Comparison of ENCODE assay signal across 10 cellular contexts in the genomic region with DNA sequence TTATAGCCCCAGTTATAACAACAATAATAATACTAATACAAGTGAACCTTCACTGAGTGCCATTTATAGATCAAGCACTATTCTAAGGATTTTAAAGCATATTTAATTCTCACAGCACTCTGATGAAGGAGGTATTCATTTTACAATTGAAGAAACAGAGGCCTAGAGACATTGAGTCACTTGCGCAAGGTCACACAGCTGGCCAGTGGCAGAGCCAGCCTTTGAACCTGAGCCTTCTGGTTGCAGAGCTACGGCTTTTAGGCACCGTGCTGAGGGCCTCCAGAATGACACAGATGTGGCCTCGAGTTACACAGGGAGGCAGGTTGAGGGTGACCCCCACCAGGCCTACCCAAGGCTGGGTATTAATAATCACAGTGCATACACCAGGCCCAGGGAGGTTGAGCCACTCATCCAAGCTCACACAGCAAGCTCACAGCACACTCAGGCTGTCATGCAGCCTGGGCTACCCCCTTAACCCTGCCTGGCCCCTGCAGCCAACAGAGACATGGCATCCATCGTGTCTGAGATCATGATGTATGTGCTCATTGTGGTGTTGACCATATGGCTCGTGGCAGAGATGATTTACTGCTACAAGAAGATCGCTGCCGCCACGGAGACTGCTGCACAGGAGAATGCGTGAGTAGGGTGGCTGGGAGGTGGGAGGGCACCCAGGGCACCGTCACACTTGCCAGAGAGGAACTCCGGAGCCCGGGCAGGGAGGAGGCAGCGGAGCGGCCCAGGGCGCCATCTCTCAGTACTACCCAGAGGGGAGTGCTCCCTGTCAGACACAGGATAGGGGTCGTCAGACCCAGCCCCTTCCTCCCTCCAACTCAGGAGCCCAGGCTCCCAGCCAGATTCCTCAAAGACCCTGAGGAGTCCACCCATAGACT. TPM values are rescaled to one million over a fixed set of nuclear protein-coding genes. Genes with fewer than 3 reads are reported as not detected.
DNase-seq lines count a peak whose midpoint lies in the region; ATAC-seq and TF ChIP-seq lines count a peak whose summit lies in the region.
"Had no signal": no experiment of that assay in that cellular context is flagged by ENCODE, and none has a peak within 500 bp of the region (broad histone marks: within the 10 kb centered on the region; RNA-seq: fewer than 3 reads in every experiment).

No MANE protein-coding gene starts in this region.

- intact Hi-C loops in left ventricle myocardium inferior (cut with micrococcal nuclease) = no loop called here
- intact Hi-C loops in stomach (cut with DNase I; ENCODE audit: low total_unique reads) = no loop called here

- DNase-seq in NCI-H524 (lab: John Stamatoyannopoulos, UW) (peak; percentile 19 to 69), NCI-H524 treated with DMSO at 0.1 percent for 48 hours (lab: John Stamatoyannopoulos, UW) (no peak), NCI-H446 treated with DMSO at 0.1 percent for 48 hours (lab: John Stamatoyannopoulos, UW) (peak; percentile 54), left ventricle myocardium inferior (peak; percentile 34), stomach (no peak), NCI-H2081 (lab: John Stamatoyannopoulos, UW) (no peak)
- no peak for DNase-seq in effector memory CD8-positive, alpha-beta T cell
- no peak for DNase-seq in activated CD8-positive, alpha-beta memory T cell treated with anti-CD3 and anti-CD28 coated beads, Interleukin-2, amount 10 ng/mL, durations not matched to agents 7 days and 5 days
- DNase-seq: NK-92 treated with Interleukin-12 subunit alpha and Interleukin-12 subunit beta, amount 100 ng/mL, for 24 hours had no signal

- H3K36me3 ChIP-seq in left ventricle myocardium inferior (peaks cover 10% of the 10 kb centered on the region), stomach (peaks cover 0 to 12% (median 4%) of the 10 kb centered on the region in 4 donors)

- TF ChIP-seq CTCF in left ventricle myocardium inferior (IDR thresholded peaks at IDR 0.05; ENCODE audit: borderline replicate concordance) = no peak
- TF ChIP-seq CTCF in stomach (IDR thresholded peaks at IDR 0.05) = no peak

- H3K4me1 ChIP-seq in left ventricle myocardium inferior = peaks cover 64% of the 10 kb centered on the region
- H3K4me1 ChIP-seq in stomach = peaks cover 30 to 67% (median 48%) of the 10 kb centered on the region in 4 donors

- 60 to 68% (median 66%) methylated on average over 15 to 17 of the region's 17 CpGs for WGBS in stomach, 5 donors

- CTCF ChIA-PET in activated CD8-positive, alpha-beta memory T cell treated with anti-CD3 and anti-CD28 coated beads, Interleukin-2, amount 10 ng/mL, durations not matched to agents 7 days and 5 days (lab: Charles Lee) = interaction anchor here (1.2 to 1.8 kb wide), 3 partner anchors 17 to 72 kb away, joined by 3 to 6 read pairs (median 5); no protein-coding TSS in a partner anchor

- TF ChIP-seq POLR2A in stomach (IDR thresholded peaks at IDR 0.05) = no peak

- peak overlapping the region; percentile 50 for H3K4me3 ChIP-seq in left ventricle myocardium inferior
- no peak overlapping the region for H3K4me3 ChIP-seq in stomach

- no peaks in the 10 kb centered on the region for H3K27me3 ChIP-seq in left ventricle myocardium inferior (ENCODE audit: low read depth)
- peaks cover 0 to 33% (median 0%) of the 10 kb centered on the region in 3 donors for H3K27me3 ChIP-seq in stomach

- no peak for ATAC-seq in effector memory CD8-positive, alpha-beta T cell (replicated peaks)
- ATAC-seq in activated CD8-positive, alpha-beta memory T cell treated with anti-CD3 and anti-CD28 coated beads, Interleukin-2, amount 10 ng/mL, durations not matched to agents 7 days and 5 days = no peak

- H3K27ac Mint-ChIP-seq in effector memory CD8-positive, alpha-beta T cell = peak overlapping the region in 1 of 2 donors; percentile 65
- H3K27ac Mint-ChIP-seq in activated CD8-positive, alpha-beta memory T cell treated with anti-CD3 and anti-CD28 coated beads, Interleukin-2, amount 10 ng/mL, durations not matched to agents 7 days and 5 days = no peak overlapping the region
- H3K27ac Mint-ChIP-seq: type B pancreatic cell had no signal

- no peak overlapping the region for H3K4me3 Mint-ChIP-seq in effector memory CD8-positive, alpha-beta T cell
- no peak overlapping the region for H3K4me3 Mint-ChIP-seq in activated CD8-positive, alpha-beta memory T cell treated with anti-CD3 and anti-CD28 coated beads, Interleukin-2, amount 10 ng/mL, durations not matched to agents 7 days and 5 days
- H3K4me3 Mint-ChIP-seq: type B pancreatic cell had no signal

- H3K27me3 Mint-ChIP-seq in effector memory CD8-positive, alpha-beta T cell = peaks cover under 1 to 1% of the 10 kb centered on the region in 2 donors
- peaks cover 14% of the 10 kb centered on the region for H3K27me3 Mint-ChIP-seq in activated CD8-positive, alpha-beta memory T cell treated with anti-CD3 and anti-CD28 coated beads, Interleukin-2, amount 10 ng/mL, durations not matched to agents 7 days and 5 days

- H3K27ac ChIP-seq in left ventricle myocardium inferior (replicated peaks) = peak overlapping the region; percentile 89
- H3K27ac ChIP-seq in stomach = peak overlapping the region; percentile 0 to 86 (median 79)

- H3K4me1 Mint-ChIP-seq in effector memory CD8-positive, alpha-beta T cell (ENCODE audit: low read depth in 2 of 2) = peaks cover 13 to 22% of the 10 kb centered on the region in 2 donors
- peaks cover 10% of the 10 kb centered on the region for H3K4me1 Mint-ChIP-seq in activated CD8-positive, alpha-beta memory T cell treated with anti-CD3 and anti-CD28 coated beads, Interleukin-2, amount 10 ng/mL, durations not matched to agents 7 days and 5 days

- H3K9me3 ChIP-seq in left ventricle myocardium inferior (replicated peaks) (no peaks in the 10 kb centered on the region), stomach (no peaks in the 10 kb centered on the region)

- H3K36me3 Mint-ChIP-seq in effector memory CD8-positive, alpha-beta T cell (ENCODE audit: insufficient read depth) = peaks cover 6% of the 10 kb centered on the region
- no peaks in the 10 kb centered on the region for H3K36me3 Mint-ChIP-seq in activated CD8-positive, alpha-beta memory T cell treated with anti-CD3 and anti-CD28 coated beads, Interleukin-2, amount 10 ng/mL, durations not matched to agents 7 days and 5 days
- H3K36me3 Mint-ChIP-seq: type B pancreatic cell had no signal

- TF ChIP-seq EP300 in stomach (IDR thresholded peaks at IDR 0.05) = no peak

- no peaks in the 10 kb centered on the region for H3K9me3 Mint-ChIP-seq in effector memory CD8-positive, alpha-beta T cell
- no peaks in the 10 kb centered on the region for H3K9me3 Mint-ChIP-seq in activated CD8-positive, alpha-beta memory T cell treated with anti-CD3 and anti-CD28 coated beads, Interleukin-2, amount 10 ng/mL, durations not matched to agents 7 days and 5 days (ENCODE audit: low read depth)
- H3K9me3 Mint-ChIP-seq: type B pancreatic cell had no signal

RNA-seq across cellular contexts. Expression of gene HPN, which starts 2.7 kb away (rescaled TPM):
- total RNA-seq in left ventricle myocardium inferior = 3.4 TPM
- total RNA-seq in stomach = 10 to 100 TPM in 4 of 5 donors, not detected in 1; 14.7 to 45.2 (median 21.9) TPM
- 10 to 100 TPM; 19.2 to 39.4 (median 33.7) TPM for polyA plus RNA-seq in stomach
- not detected for total RNA-seq in activated CD8-positive, alpha-beta memory T cell treated with anti-CD3 and anti-CD28 coated beads, Interleukin-2, amount 10 ng/mL, durations not matched to agents 7 days and 5 days

RNA-seq across cellular contexts. Expression of gene SCN1B, which starts 8.6 kb away (rescaled TPM):
- total RNA-seq in left ventricle myocardium inferior (52.8 TPM), stomach (10 to 100 TPM in 1 of 5 donors, 1 to 10 TPM in 3, not detected in 1; 1.3 to 36.6 (median 3.5) TPM)
- polyA plus RNA-seq in stomach = 1 to 10 TPM; 3.7 to 8.6 (median 6.1) TPM
- total RNA-seq in activated CD8-positive, alpha-beta memory T cell treated with anti-CD3 and anti-CD28 coated beads, Interleukin-2, amount 10 ng/mL, durations not matched to agents 7 days and 5 days = under 1 TPM; 0.26 to 0.37 TPM

RNA-seq across cellular contexts. Expression of gene GRAMD1A, which starts 38.7 kb away (rescaled TPM):
- 26.2 TPM for total RNA-seq in left ventricle myocardium inferior
- total RNA-seq in stomach = 10 to 100 TPM; 39.7 to 74.1 (median 48.1) TPM
- polyA plus RNA-seq in stomach = 10 to 100 TPM; 29.8 to 52.2 (median 34.4) TPM
- 100 to 1,000 TPM; 109 to 127 TPM for total RNA-seq in activated CD8-positive, alpha-beta memory T cell treated with anti-CD3 and anti-CD28 coated beads, Interleukin-2, amount 10 ng/mL, durations not matched to agents 7 days and 5 days

Comparison
In these comparisons a context has a peak if more than half of its experiments do, and no peak if none do; other contexts are left out.
1. DNase-seq: peak in NCI-H524 (2 of 2), NCI-H446 treated with DMSO at 0.1 percent for 48 hours (single experiment) and left ventricle myocardium inferior (single experiment); none in NCI-H524 treated with DMSO at 0.1 percent for 48 hours (single experiment), stomach (single experiment), NCI-H2081 (0 of 2), effector memory CD8-positive, alpha-beta T cell (0 of 3) and activated CD8-positive, alpha-beta memory T cell treated with anti-CD3 and anti-CD28 coated beads, Interleukin-2, amount 10 ng/mL, durations not matched to agents 7 days and 5 days (single experiment).